ENCODE assay signal across 1 cellular context in genomic region chr4:15349426-15349825, GRCh38.
TF ChIP-seq lines count a peak whose summit lies in the region.

No MANE protein-coding gene starts in this region.

TF ChIP-seq in GM23338, 12 proteins besides CTCF, POLR2A, EP300 and RAD21 (continued from another document):
- TF ChIP-seq ZNF462 (CRISPR knock-in tag; IDR thresholded peaks at IDR 0.05) = no peak
- no peak for TF ChIP-seq ZNF114 (CRISPR knock-in tag; IDR thresholded peaks at IDR 0.05)
- no peak for TF ChIP-seq POLR2AphosphoS5 (IDR thresholded peaks at IDR 0.05; ENCODE audit: low read depth)
- no peak for TF ChIP-seq ZNF331 (CRISPR knock-in tag; IDR thresholded peaks at IDR 0.05; ENCODE audit: low read depth)
- no peak for TF ChIP-seq ETS1 (IDR thresholded peaks at IDR 0.05)
TF ChIP-seq in GM23338: peak in this region for 0.
